7 cellular contexts compared by ENCODE assay signal in genomic region chr5:178624626-178625546, GRCh38. TPM values are rescaled to one million over a fixed set of nuclear protein-coding genes. Genes with fewer than 3 reads are reported as not detected.
DNase-seq lines count a peak whose midpoint lies in the region; ATAC-seq and TF ChIP-seq lines count a peak whose summit lies in the region.

No MANE protein-coding gene starts in this region.

- peaks cover 39% of the 10 kb centered on the region for H3K36me3 Mint-ChIP-seq in activated B cell treated with CpG ODN at 0.5 μM for 24 hours (ENCODE audit: low read depth)

- H3K9ac ChIP-seq in stomach smooth muscle (ENCODE audit: low read length in 2 of 2) = peak overlapping the region; percentile 97

- ATAC-seq in activated B cell treated with CpG ODN at 0.5 μM for 24 hours (ENCODE audit: low read depth) (no peak), HG03097 (IDR thresholded peaks at IDR 0.05; ENCODE audit: low FRiP score, unreplicated experiment) (no peak)

- H3K4me3 Mint-ChIP-seq in activated B cell treated with CpG ODN at 0.5 μM for 24 hours = peak overlapping the region; percentile 98

- POLR2A ChIA-PET in HEK293T (lab: Yijun Ruan, JAX) (interaction anchor here (1.0 to 2.9 kb wide), 3 partner anchors 15 to 421 kb away, joined by 3 to 12 read pairs (median 3); partner anchors contain the start of genes COL23A1 and HNRNPAB), activated B cell treated with CpG ODN at 0.5 μM for 24 hours (lab: Charles Lee) (interaction anchor here (0.6 to 3.1 kb wide), 8 partner anchors 13 to 1953 kb away, joined by 3 to 27 read pairs (median 5); partner anchors contain the start of genes HNRNPH1 and ZNF354A), GM10248 (lab: Yijun Ruan, JAX) (interaction anchor here (0.8 to 1.6 kb wide), 2 partner anchors 20 to 999 kb away, joined by 3 to 5 read pairs; partner anchors contain the start of gene HNRNPH1)

- no peaks in the 10 kb centered on the region for H3K27me3 ChIP-seq in stomach smooth muscle (ENCODE audit: control insufficient read depth in 1 of 2, insufficient read depth in 2 of 2, low read length in 2 of 2)

- CTCF ChIA-PET in HEK293T (lab: Yijun Ruan, JAX) = interaction anchor here (1.6 kb wide), 1 partner anchor 35 kb away, joined by 4 read pairs; the partner anchor contains the start of gene COL23A1
- CTCF ChIA-PET in activated B cell treated with CpG ODN at 0.5 μM for 24 hours (lab: Charles Lee) = interaction anchor here (0.9 kb wide), 1 partner anchor 106 kb away, joined by 5 read pairs; the partner anchor contains the start of gene ZNF354A
- CTCF ChIA-PET in GM10248 (lab: Yijun Ruan, JAX) = interaction anchor here (1.0 to 2.4 kb wide), 7 partner anchors 9 to 344 kb away, joined by 3 to 9 read pairs (median 4); partner anchors contain the start of gene ZNF354A

- H3K9me3 ChIP-seq in iPS-18c (ENCODE audit: control insufficient read depth, insufficient read depth, low read length) = no peaks in the 10 kb centered on the region
- H3K9me3 ChIP-seq in stomach smooth muscle (ENCODE audit: control insufficient read depth in 2 of 2, low read length in 2 of 2) = no peaks in the 10 kb centered on the region

- no peaks in the 10 kb centered on the region for H3K9me3 Mint-ChIP-seq in activated B cell treated with CpG ODN at 0.5 μM for 24 hours

- peak overlapping the region; percentile 98 for H3K27ac Mint-ChIP-seq in activated B cell treated with CpG ODN at 0.5 μM for 24 hours

- H3K4me1 Mint-ChIP-seq in activated B cell treated with CpG ODN at 0.5 μM for 24 hours = peaks cover 53% of the 10 kb centered on the region

- DNase-seq in HEK293T (ENCODE audit: extremely low spot score) = no peak
- no peak for DNase-seq in activated B cell treated with CpG ODN at 0.5 μM for 24 hours
- no peak for DNase-seq in GM10248 (ENCODE audit: extremely low spot score)
- DNase-seq in stimulated activated naive CD4-positive, alpha-beta T cell (lab: John Stamatoyannopoulos, UW) = no peak

- H3K4me3 ChIP-seq in iPS-18c (ENCODE audit: insufficient read depth, low read depth, low read length) (peak overlapping the region; percentile 98), stomach smooth muscle (ENCODE audit: low read length in 2 of 2) (peak overlapping the region; percentile 95 to 98)

- no peaks in the 10 kb centered on the region for H3K27me3 Mint-ChIP-seq in activated B cell treated with CpG ODN at 0.5 μM for 24 hours

- H3K27ac ChIP-seq in stomach smooth muscle (ENCODE audit: low read length) = no peak overlapping the region

- TF ChIP-seq CTCF in activated B cell treated with CpG ODN at 0.5 μM for 24 hours (IDR thresholded peaks at IDR 0.05) = no peak
- TF ChIP-seq CTCF in GM10248 (IDR thresholded peaks at IDR 0.05; ENCODE audit: control extremely low read depth, extremely low read depth, low read depth, missing control alignments) = no peak

- intact Hi-C loops in activated B cell treated with CpG ODN at 0.5 μM for 24 hours (cut with micrococcal nuclease) = loop anchor here (5.0 to 10.0 kb wide), 6 partner anchors 420 to 1867 kb away; partner anchors contain the start of genes CNOT6, HNRNPAB, MAML1 and MAPK9

- H3K36me3 ChIP-seq in stomach smooth muscle (ENCODE audit: control insufficient read depth in 2 of 2, insufficient read depth in 2 of 2, low read length in 2 of 2) = peaks cover 7 to 21% of the 10 kb centered on the region in 2 donors

- H3K4me1 ChIP-seq in stomach smooth muscle (ENCODE audit: control insufficient read depth, insufficient read depth, low read length) = peaks cover 17% of the 10 kb centered on the region

TF ChIP-seq in HEK293T, 16 proteins besides CTCF, POLR2A, EP300 and RAD21:
- TF ChIP-seq FOXM1 (IDR thresholded peaks at IDR 0.05; ENCODE audit: borderline replicate concordance) (no peak), SP1 (IDR thresholded peaks at IDR 0.05) (no peak), LEF1 (IDR thresholded peaks at IDR 0.05; ENCODE audit: borderline replicate concordance) (no peak), FOXA1 (IDR thresholded peaks at IDR 0.05) (no peak), HDGF (IDR thresholded peaks at IDR 0.05; ENCODE audit: borderline replicate concordance) (no peak), PKNOX1 (IDR thresholded peaks at IDR 0.05) (0 out of 2 replicates have a peak, but pooled peaks have one; percentile 17), FOXK2 (IDR thresholded peaks at IDR 0.05) (no peak), ARNT (IDR thresholded peaks at IDR 0.05) (no peak), BHLHE40 (IDR thresholded peaks at IDR 0.05; ENCODE audit: borderline replicate concordance) (no peak), TARDBP (IDR thresholded peaks at IDR 0.05) (no peak), NFRKB (IDR thresholded peaks at IDR 0.05) (no peak), SUZ12 (IDR thresholded peaks at IDR 0.05) (no peak), ELF4 (IDR thresholded peaks at IDR 0.05) (no peak), CTBP1 (IDR thresholded peaks at IDR 0.05; ENCODE audit: borderline replicate concordance) (no peak), L3MBTL2 (conservative IDR thresholded peaks at IDR 0.05) (no peak), ZNF384 (IDR thresholded peaks at IDR 0.05) (peak; percentile 75)

RNA-seq across cellular contexts. Expression of gene CLK4, which starts 2.0 kb away (rescaled TPM):
- total RNA-seq in activated B cell treated with CpG ODN at 0.5 μM for 24 hours = 62.4 and 65.3 TPM in 2 replicates

RNA-seq across cellular contexts. Expression of gene COL23A1, which starts 34.7 kb away (rescaled TPM):
- not detected in 2 replicates for total RNA-seq in activated B cell treated with CpG ODN at 0.5 μM for 24 hours
